Comparison of ENCODE assay signal across 12 cellular contexts in the genomic region with DNA sequence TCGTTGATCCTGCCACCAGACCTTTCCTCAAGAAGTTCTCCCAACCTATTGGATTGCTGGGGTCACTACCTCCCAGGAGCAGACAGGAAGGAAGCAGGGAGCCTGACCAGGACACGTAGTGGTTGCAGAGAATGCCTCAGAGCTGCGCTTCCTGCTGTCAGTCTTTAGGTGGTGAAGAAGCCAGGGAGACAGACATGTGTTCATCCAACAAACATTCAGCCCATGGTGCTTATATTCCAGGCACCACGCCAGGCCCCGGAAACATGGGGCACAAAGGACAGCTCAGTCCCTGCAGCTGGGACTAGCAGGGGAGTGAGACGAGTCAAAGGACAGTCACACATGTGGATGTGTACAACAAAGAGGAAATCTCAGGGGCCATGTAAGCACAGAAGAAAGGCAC. TPM values are rescaled to one million over a fixed set of nuclear protein-coding genes. Genes with fewer than 3 reads are reported as not detected.
DNase-seq lines count a peak whose midpoint lies in the region; ATAC-seq and TF ChIP-seq lines count a peak whose summit lies in the region.
"Had no signal": no experiment of that assay in that cellular context is flagged by ENCODE, and none has a peak within 500 bp of the region (broad histone marks: within the 10 kb centered on the region; RNA-seq: fewer than 3 reads in every experiment).

No MANE protein-coding gene starts in this region.

- H3K18ac ChIP-seq in mesendoderm (ENCODE audit: low read length) = no peak overlapping the region

- intact Hi-C loops in cardiac septum (cut with DNase I) (loop anchor here (2.0 kb wide), 1 partner anchor 322 kb away; no protein-coding TSS in a partner anchor), left ventricle myocardium inferior (cut with micrococcal nuclease) (loop anchor here (5.0 kb wide), 1 partner anchor 325 kb away; no protein-coding TSS in a partner anchor)

- H3K4ac ChIP-seq in mesendoderm (ENCODE audit: low read depth, low read length) = no peak overlapping the region

- no peaks in the 10 kb centered on the region for H3K27me3 ChIP-seq in left ventricle myocardium inferior (ENCODE audit: low read depth)
- H3K27me3 ChIP-seq in mesendoderm (ENCODE audit: insufficient read depth, low read length, poor library complexity) = no peaks in the 10 kb centered on the region
- H3K27me3 ChIP-seq: BLaER1 had no signal

- H3K56ac ChIP-seq in mesendoderm (ENCODE audit: low read length) = no peak overlapping the region

- H3K79me2 ChIP-seq in mesendoderm (ENCODE audit: control insufficient read depth, insufficient read depth, low read length) = no peaks in the 10 kb centered on the region

- H3K23ac ChIP-seq in mesendoderm (ENCODE audit: low read length) = no peak overlapping the region

- no peak overlapping the region for H2AK5ac ChIP-seq in mesendoderm (ENCODE audit: low read length)

- H3K9ac ChIP-seq in mesendoderm (ENCODE audit: low read length) = no peak overlapping the region
- H3K9ac ChIP-seq: BLaER1 had no signal

- H3K4me2 ChIP-seq in mesendoderm (ENCODE audit: low read length) = no peak overlapping the region
- H3K4me2 ChIP-seq: BLaER1 had no signal

- H3K4me3 ChIP-seq in left ventricle myocardium inferior (no peak overlapping the region), mesendoderm (ENCODE audit: low read length) (no peak overlapping the region)
- H3K4me3 ChIP-seq: BLaER1 had no signal

- DNase-seq in cardiac septum (ENCODE audit: low spot score) (peak; percentile 75), left ventricle myocardium inferior (no peak), inferior parietal cortex (ENCODE audit: extremely low spot score) (peak; percentile 69), SW480 (ENCODE audit: low spot score) (no peak), mesendoderm (no peak)
- DNase-seq: naive thymus-derived CD8-positive, alpha-beta T cell; OCI-M1; T1000 had no signal

- no peaks in the 10 kb centered on the region for H3K79me1 ChIP-seq in mesendoderm (ENCODE audit: low read length)

- H2BK5ac ChIP-seq in mesendoderm (ENCODE audit: low read length) = no peak overlapping the region

- H3K27ac ChIP-seq in left ventricle myocardium inferior (replicated peaks) (no peak overlapping the region), angular gyrus (ENCODE audit: low read depth, low read length) (peak overlapping the region; percentile 22), temporal lobe (ENCODE audit: low read depth, low read length) (peak overlapping the region; percentile 6), mesendoderm (ENCODE audit: low read depth, low read length) (no peak overlapping the region)
- H3K27ac ChIP-seq: BLaER1 had no signal

- ATAC-seq in GM21515 (IDR thresholded peaks at IDR 0.05; ENCODE audit: unreplicated experiment) = no peak
- ATAC-seq: naive thymus-derived CD8-positive, alpha-beta T cell had no signal

- H3K4me1 ChIP-seq in left ventricle myocardium inferior (peaks cover 4% of the 10 kb centered on the region), mesendoderm (ENCODE audit: control insufficient read depth, low read depth, low read length) (no peaks in the 10 kb centered on the region)

- WGBS in mesendoderm (ENCODE audit: extremely low coverage, insufficient coverage, low lambda C conversion rate) = no CpG with 5 or more reads among the region's 6 CpGs

- H2BK120ac ChIP-seq in mesendoderm (ENCODE audit: low read depth, low read length) = no peak overlapping the region

- no peak overlapping the region for H4K5ac ChIP-seq in mesendoderm (ENCODE audit: low read length)

- H3K36me3 ChIP-seq in left ventricle myocardium inferior (no peaks in the 10 kb centered on the region), mesendoderm (ENCODE audit: control insufficient read depth, insufficient read depth, low read length) (no peaks in the 10 kb centered on the region)
- H3K36me3 ChIP-seq: BLaER1 had no signal

- H2BK15ac ChIP-seq in mesendoderm (replicated peaks; ENCODE audit: low read depth) = no peak overlapping the region

- H3K9me3 ChIP-seq in left ventricle myocardium inferior (replicated peaks) = no peaks in the 10 kb centered on the region
- H3K9me3 ChIP-seq: BLaER1 had no signal

- no peak overlapping the region for H4K8ac ChIP-seq in mesendoderm (ENCODE audit: low read depth, low read length)

- TF ChIP-seq CTCF in left ventricle myocardium inferior (IDR thresholded peaks at IDR 0.05; ENCODE audit: borderline replicate concordance) = no peak

RNA-seq across cellular contexts. Expression of a gene that starts 26.0 kb away (rescaled TPM):
- total RNA-seq in cardiac septum = 2.7 TPM
- 5.0 TPM for total RNA-seq in left ventricle myocardium inferior
- 28.0 TPM for total RNA-seq in temporal lobe
- 1.9 TPM for polyA plus RNA-seq in mesendoderm (2013, experiment 1 of 2)
- 1.8 TPM for polyA plus RNA-seq in mesendoderm (2013, experiment 2 of 2)
- polyA plus RNA-seq: naive thymus-derived CD8-positive, alpha-beta T cell had no signal

Comparison
In these comparisons a context has a peak if more than half of its experiments do, and no peak if none do; other contexts are left out.
1. DNase-seq: peak in cardiac septum (single experiment) and inferior parietal cortex (single experiment); none in left ventricle myocardium inferior (single experiment), SW480 (single experiment) and mesendoderm (single experiment).
2. H3K27ac ChIP-seq: peak in angular gyrus (single experiment) and temporal lobe (single experiment); none in left ventricle myocardium inferior (single experiment) and mesendoderm (single experiment).